In the genomic region with DNA sequence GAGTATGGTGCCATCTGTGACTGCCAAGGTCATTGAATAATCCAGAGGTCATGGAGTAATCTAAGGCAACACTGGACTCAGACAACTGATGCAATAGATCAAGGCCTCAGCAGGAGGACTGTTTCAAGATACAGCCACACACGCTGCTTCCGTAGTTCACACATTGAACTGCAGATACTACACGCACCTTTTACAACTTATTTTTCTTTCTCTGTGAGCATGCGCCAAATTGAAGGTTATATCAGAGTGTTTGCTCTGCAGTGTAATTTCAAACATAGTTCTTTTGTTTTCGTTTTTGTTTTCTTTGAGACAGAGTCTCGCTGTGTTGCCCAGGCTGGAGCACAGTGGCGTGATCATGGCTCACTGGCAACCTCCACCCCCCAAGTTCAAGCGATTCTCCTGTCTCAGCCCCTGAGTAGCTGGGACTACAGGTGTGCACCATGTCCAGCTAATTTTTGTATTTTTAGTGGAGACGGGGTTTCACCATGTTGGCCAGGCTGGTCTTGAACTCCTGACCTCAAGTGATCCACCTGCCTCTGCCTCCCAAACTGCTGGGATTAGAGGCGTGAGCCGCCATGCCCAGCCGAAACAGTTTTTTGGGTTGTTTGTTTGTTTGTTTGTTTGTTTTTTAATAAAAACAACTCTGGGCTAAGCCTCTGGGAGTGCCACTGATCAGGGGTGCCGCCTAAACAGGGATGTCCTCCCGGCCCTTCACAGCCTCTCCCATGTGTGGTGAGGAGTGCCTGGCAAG, we compare ENCODE assay signal across 1 cellular context.
TF ChIP-seq lines count a peak whose summit lies in the region.

No MANE protein-coding gene starts in this region.

TF ChIP-seq in HepG2, 621 proteins besides CTCF, POLR2A, EP300 and RAD21 (continued from another document and continues in another):
- TF ChIP-seq ZNF407 (CRISPR knock-in tag; IDR thresholded peaks at IDR 0.05; ENCODE audit: not compliant biosample characterization) (no peak), ZNF891 (CRISPR knock-in tag; IDR thresholded peaks at IDR 0.05) (peak; percentile 51; the same call in 1 of the 2 replicates), HOXA3 (CRISPR knock-in tag; IDR thresholded peaks at IDR 0.05) (peak; percentile 78), TBL1XR1 (IDR thresholded peaks at IDR 0.05; ENCODE audit: borderline replicate concordance, low read length, partially characterized antibody) (peak; percentile 62), MAZ (IDR thresholded peaks at IDR 0.05; ENCODE audit: borderline replicate concordance, low read depth, low read length) (peak; percentile 43; the same call in 1 of the 2 replicates), MAZ (CRISPR knock-in tag; IDR thresholded peaks at IDR 0.05; ENCODE audit: low read depth) (peak; percentile 44; the same call in 1 of the 2 replicates), NR2F6 (IDR thresholded peaks at IDR 0.05) (peak; percentile 94), NR2F6 (CRISPR knock-in tag; IDR thresholded peaks at IDR 0.05) (peak; percentile 97), MNT (IDR thresholded peaks at IDR 0.05) (peak; percentile 41; the same call in 1 of the 2 replicates), SPEN (CRISPR knock-in tag; IDR thresholded peaks at IDR 0.05; ENCODE audit: low read depth) (peak; percentile 67; the same call in 1 of the 2 replicates), SRSF4 (IDR thresholded peaks at IDR 0.05; ENCODE audit: low read depth, low read length, poor library complexity, severe bottlenecking) (no peak), ZNF335 (CRISPR knock-in tag; IDR thresholded peaks at IDR 0.05) (peak; percentile 67), CREM (IDR thresholded peaks at IDR 0.05) (peak; percentile 69), CREM (CRISPR knock-in tag; IDR thresholded peaks at IDR 0.05) (no peak), PRDM15 (CRISPR knock-in tag; IDR thresholded peaks at IDR 0.05) (no peak), HBP1 (CRISPR knock-in tag; IDR thresholded peaks at IDR 0.05; ENCODE audit: low read depth) (peak; percentile 91), TCF7 (IDR thresholded peaks at IDR 0.05; ENCODE audit: low read depth) (peak; percentile 86), GATAD2A (CRISPR knock-in tag; IDR thresholded peaks at IDR 0.05) (peak; percentile 99), MAX (IDR thresholded peaks at IDR 0.05) (peak; percentile 81)
- TF ChIP-seq, protein P1, sequence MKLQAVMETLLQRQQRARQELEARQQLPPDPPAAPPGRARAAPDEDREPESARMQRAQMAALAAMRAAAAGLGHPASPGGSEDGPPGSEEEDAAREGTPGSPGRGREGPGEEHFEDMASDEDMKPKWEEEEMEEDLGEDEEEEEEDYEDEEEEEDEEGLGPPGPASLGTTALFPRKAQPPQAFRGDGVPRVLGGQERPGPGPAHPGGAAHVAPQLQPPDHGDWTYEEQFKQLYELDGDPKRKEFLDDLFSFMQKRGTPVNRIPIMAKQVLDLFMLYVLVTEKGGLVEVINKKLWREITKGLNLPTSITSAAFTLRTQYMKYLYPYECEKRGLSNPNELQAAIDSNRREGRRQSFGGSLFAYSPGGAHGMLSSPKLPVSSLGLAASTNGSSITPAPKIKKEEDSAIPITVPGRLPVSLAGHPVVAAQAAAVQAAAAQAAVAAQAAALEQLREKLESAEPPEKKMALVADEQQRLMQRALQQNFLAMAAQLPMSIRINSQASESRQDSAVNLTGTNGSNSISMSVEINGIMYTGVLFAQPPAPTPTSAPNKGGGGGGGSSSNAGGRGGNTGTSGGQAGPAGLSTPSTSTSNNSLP (IDR thresholded peaks at IDR 0.05; ENCODE audit: low read depth, low read length): peak; percentile 73
- TF ChIP-seq, protein P2, sequence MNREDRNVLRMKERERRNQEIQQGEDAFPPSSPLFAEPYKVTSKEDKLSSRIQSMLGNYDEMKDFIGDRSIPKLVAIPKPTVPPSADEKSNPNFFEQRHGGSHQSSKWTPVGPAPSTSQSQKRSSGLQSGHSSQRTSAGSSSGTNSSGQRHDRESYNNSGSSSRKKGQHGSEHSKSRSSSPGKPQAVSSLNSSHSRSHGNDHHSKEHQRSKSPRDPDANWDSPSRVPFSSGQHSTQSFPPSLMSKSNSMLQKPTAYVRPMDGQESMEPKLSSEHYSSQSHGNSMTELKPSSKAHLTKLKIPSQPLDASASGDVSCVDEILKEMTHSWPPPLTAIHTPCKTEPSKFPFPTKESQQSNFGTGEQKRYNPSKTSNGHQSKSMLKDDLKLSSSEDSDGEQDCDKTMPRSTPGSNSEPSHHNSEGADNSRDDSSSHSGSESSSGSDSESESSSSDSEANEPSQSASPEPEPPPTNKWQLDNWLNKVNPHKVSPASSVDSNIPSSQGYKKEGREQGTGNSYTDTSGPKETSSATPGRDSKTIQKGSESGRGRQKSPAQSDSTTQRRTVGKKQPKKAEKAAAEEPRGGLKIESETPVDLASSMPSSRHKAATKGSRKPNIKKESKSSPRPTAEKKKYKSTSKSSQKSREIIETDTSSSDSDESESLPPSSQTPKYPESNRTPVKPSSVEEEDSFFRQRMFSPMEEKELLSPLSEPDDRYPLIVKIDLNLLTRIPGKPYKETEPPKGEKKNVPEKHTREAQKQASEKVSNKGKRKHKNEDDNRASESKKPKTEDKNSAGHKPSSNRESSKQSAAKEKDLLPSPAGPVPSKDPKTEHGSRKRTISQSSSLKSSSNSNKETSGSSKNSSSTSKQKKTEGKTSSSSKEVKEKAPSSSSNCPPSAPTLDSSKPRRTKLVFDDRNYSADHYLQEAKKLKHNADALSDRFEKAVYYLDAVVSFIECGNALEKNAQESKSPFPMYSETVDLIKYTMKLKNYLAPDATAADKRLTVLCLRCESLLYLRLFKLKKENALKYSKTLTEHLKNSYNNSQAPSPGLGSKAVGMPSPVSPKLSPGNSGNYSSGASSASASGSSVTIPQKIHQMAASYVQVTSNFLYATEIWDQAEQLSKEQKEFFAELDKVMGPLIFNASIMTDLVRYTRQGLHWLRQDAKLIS (CRISPR knock-in tag; IDR thresholded peaks at IDR 0.05): no peak
- TF ChIP-seq, protein P3, sequence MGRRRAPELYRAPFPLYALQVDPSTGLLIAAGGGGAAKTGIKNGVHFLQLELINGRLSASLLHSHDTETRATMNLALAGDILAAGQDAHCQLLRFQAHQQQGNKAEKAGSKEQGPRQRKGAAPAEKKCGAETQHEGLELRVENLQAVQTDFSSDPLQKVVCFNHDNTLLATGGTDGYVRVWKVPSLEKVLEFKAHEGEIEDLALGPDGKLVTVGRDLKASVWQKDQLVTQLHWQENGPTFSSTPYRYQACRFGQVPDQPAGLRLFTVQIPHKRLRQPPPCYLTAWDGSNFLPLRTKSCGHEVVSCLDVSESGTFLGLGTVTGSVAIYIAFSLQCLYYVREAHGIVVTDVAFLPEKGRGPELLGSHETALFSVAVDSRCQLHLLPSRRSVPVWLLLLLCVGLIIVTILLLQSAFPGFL (CRISPR knock-in tag; IDR thresholded peaks at IDR 0.05): no peak
- TF ChIP-seq, protein P4, sequence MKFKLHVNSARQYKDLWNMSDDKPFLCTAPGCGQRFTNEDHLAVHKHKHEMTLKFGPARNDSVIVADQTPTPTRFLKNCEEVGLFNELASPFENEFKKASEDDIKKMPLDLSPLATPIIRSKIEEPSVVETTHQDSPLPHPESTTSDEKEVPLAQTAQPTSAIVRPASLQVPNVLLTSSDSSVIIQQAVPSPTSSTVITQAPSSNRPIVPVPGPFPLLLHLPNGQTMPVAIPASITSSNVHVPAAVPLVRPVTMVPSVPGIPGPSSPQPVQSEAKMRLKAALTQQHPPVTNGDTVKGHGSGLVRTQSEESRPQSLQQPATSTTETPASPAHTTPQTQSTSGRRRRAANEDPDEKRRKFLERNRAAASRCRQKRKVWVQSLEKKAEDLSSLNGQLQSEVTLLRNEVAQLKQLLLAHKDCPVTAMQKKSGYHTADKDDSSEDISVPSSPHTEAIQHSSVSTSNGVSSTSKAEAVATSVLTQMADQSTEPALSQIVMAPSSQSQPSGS (CRISPR knock-in tag; IDR thresholded peaks at IDR 0.05): peak; percentile 85
